Comparison of ENCODE assay signal across 15 cellular contexts in genomic region chr1:19360026-19360813, GRCh38. TPM values are rescaled to one million over a fixed set of nuclear protein-coding genes. Genes with fewer than 3 reads are reported as not detected.
DNase-seq lines count a peak whose midpoint lies in the region; ATAC-seq and TF ChIP-seq lines count a peak whose summit lies in the region.
"Had no signal": no experiment of that assay in that cellular context is flagged by ENCODE, and none has a peak within 500 bp of the region (broad histone marks: within the 10 kb centered on the region; RNA-seq: fewer than 3 reads in every experiment).

No MANE protein-coding gene starts in this region.

- peaks cover 30% of the 10 kb centered on the region for H3K36me3 ChIP-seq in muscle layer of colon (ENCODE audit: insufficient read depth, low read length)

- ATAC-seq in activated CD8-positive, alpha-beta T cell treated with anti-CD3 and anti-CD28 coated beads, Interleukin-2, amount 10 ng/mL, durations not matched to agents 7 days and 5 days = peak; percentile 61

- H3K4me3 ChIP-seq in muscle layer of colon (ENCODE audit: low read depth in 1 of 2, low read length in 2 of 2) = no peak overlapping the region
- H3K4me3 ChIP-seq: coronary artery, upper lobe of left lung had no signal

- H3K27me3 Mint-ChIP-seq in activated CD8-positive, alpha-beta T cell treated with anti-CD3 and anti-CD28 coated beads, Interleukin-2, amount 10 ng/mL, durations not matched to agents 7 days and 5 days (ENCODE audit: low read depth) = no peaks in the 10 kb centered on the region
- H3K27me3 Mint-ChIP-seq: naive B cell had no signal

- POLR2A ChIA-PET in activated CD8-positive, alpha-beta T cell treated with anti-CD3 and anti-CD28 coated beads, Interleukin-2, amount 10 ng/mL, durations not matched to agents 7 days and 5 days (lab: Charles Lee) = no interaction called here

- H3K9me3 ChIP-seq in muscle layer of colon (ENCODE audit: low read length) = no peaks in the 10 kb centered on the region
- H3K9me3 ChIP-seq: upper lobe of left lung had no signal

- H3K4me1 Mint-ChIP-seq in activated CD8-positive, alpha-beta T cell treated with anti-CD3 and anti-CD28 coated beads, Interleukin-2, amount 10 ng/mL, durations not matched to agents 7 days and 5 days (ENCODE audit: low read depth) = peaks cover 30% of the 10 kb centered on the region

- peaks cover 29% of the 10 kb centered on the region for H3K36me3 Mint-ChIP-seq in activated CD8-positive, alpha-beta T cell treated with anti-CD3 and anti-CD28 coated beads, Interleukin-2, amount 10 ng/mL, durations not matched to agents 7 days and 5 days (ENCODE audit: low read depth)

- H3K4me3 Mint-ChIP-seq in activated CD8-positive, alpha-beta T cell treated with anti-CD3 and anti-CD28 coated beads, Interleukin-2, amount 10 ng/mL, durations not matched to agents 7 days and 5 days = peak overlapping the region; percentile 12

- DNase-seq in NCI-H2107 treated with DMSO at 0.1 percent for 48 hours (lab: John Stamatoyannopoulos, UW; ENCODE audit: unreplicated experiment) (peak; percentile 22), NCI-H2107 (lab: John Stamatoyannopoulos, UW) (no peak), DMS 273 treated with DMSO at 0.1 percent for 48 hours (lab: John Stamatoyannopoulos, UW) (peak; percentile 50), GM13977 (ENCODE audit: low spot score) (no peak), COLO829 (ENCODE audit: low spot score) (no peak), D341Med (ENCODE audit: low spot score) (no peak)
- DNase-seq in activated CD8-positive, alpha-beta T cell treated with anti-CD3 and anti-CD28 coated beads, Interleukin-2, amount 10 ng/mL, durations not matched to agents 7 days and 5 days = no peak
- DNase-seq: activated CD4-positive, CD25-positive, alpha-beta regulatory T cell; islet precursor cell; MV-4-11; naive B cell; SHP77 treated with DMSO at 0.1 percent for 48 hours had no signal

- in situ Hi-C loops in GM13977 (cut with MboI; ENCODE audit: low pct_unique_long_range_greater_than_20kb, low sequenced_read_pairs, unreplicated experiment) = no loop called here

- H3K9me3 Mint-ChIP-seq in activated CD8-positive, alpha-beta T cell treated with anti-CD3 and anti-CD28 coated beads, Interleukin-2, amount 10 ng/mL, durations not matched to agents 7 days and 5 days (ENCODE audit: insufficient read depth) = no peaks in the 10 kb centered on the region
- H3K9me3 Mint-ChIP-seq: naive B cell had no signal

- no peak for TF ChIP-seq CTCF in GM13977 (IDR thresholded peaks at IDR 0.05; ENCODE audit: extremely low read depth, insufficient read depth, missing control alignments)

- no peaks in the 10 kb centered on the region for H3K27me3 ChIP-seq in muscle layer of colon (ENCODE audit: control insufficient read depth in 1 of 2, insufficient read depth in 2 of 2, low read length in 2 of 2)
- H3K27me3 ChIP-seq: upper lobe of left lung had no signal

- peak overlapping the region; percentile 72 for H3K27ac Mint-ChIP-seq in activated CD8-positive, alpha-beta T cell treated with anti-CD3 and anti-CD28 coated beads, Interleukin-2, amount 10 ng/mL, durations not matched to agents 7 days and 5 days

- H3K27ac ChIP-seq in muscle layer of colon (ENCODE audit: low read depth, low read length) = peak overlapping the region; percentile 49
- H3K27ac ChIP-seq: coronary artery had no signal

- H3K9ac ChIP-seq in muscle layer of colon (ENCODE audit: low read length) = no peak overlapping the region

- CTCF ChIA-PET in activated CD8-positive, alpha-beta T cell treated with anti-CD3 and anti-CD28 coated beads, Interleukin-2, amount 10 ng/mL, durations not matched to agents 7 days and 5 days (lab: Charles Lee) = interaction anchor here (0.8 to 1.4 kb wide), 2 partner anchors 222 to 302 kb away, joined by 3 read pairs; no protein-coding TSS in a partner anchor

- peaks cover 36% of the 10 kb centered on the region for H3K4me1 ChIP-seq in muscle layer of colon (ENCODE audit: insufficient read depth, low read length)

RNA-seq across cellular contexts. Expression of gene SLC66A1, which starts 48.1 kb away (rescaled TPM):
- total RNA-seq in activated CD8-positive, alpha-beta T cell treated with anti-CD3 and anti-CD28 coated beads, Interleukin-2, amount 10 ng/mL, durations not matched to agents 7 days and 5 days = 1 to 10 TPM; 4.0 to 5.3 TPM

RNA-seq across cellular contexts. Expression of gene AKR7A2, which starts 48.3 kb away (rescaled TPM):
- total RNA-seq in activated CD8-positive, alpha-beta T cell treated with anti-CD3 and anti-CD28 coated beads, Interleukin-2, amount 10 ng/mL, durations not matched to agents 7 days and 5 days = 10 to 100 TPM; 46.3 to 50.6 TPM

Comparison
In these comparisons a context has a peak if more than half of its experiments do, and no peak if none do; other contexts are left out.
1. DNase-seq: peak in NCI-H2107 treated with DMSO at 0.1 percent for 48 hours (single experiment) and DMS 273 treated with DMSO at 0.1 percent for 48 hours (single experiment); none in NCI-H2107 (single experiment), activated CD8-positive, alpha-beta T cell treated with anti-CD3 and anti-CD28 coated beads, Interleukin-2, amount 10 ng/mL, durations not matched to agents 7 days and 5 days (single experiment), GM13977 (single experiment), COLO829 (single experiment) and D341Med (single experiment).